1 cellular context compared by ENCODE assay signal in the genomic region with DNA sequence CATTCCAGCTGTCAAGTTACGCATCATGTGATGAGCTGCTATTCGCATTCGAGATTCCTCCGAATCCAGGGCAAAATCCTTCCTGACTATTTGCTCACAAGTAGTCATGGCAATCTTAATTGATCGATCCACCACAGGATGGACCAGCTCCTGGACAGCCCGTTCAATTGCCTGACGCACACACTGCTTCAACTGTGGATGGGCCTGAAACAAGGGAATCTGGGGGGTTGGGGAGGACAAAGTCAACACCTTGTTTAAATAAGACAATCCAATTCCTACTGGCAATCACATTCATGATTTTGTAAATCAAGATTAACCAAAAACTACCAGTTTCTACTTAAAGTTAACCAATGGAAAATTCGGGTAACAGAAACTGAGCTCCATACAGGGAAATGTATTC.
TF ChIP-seq lines count a peak whose summit lies in the region.

No MANE protein-coding gene starts in this region.

TF ChIP-seq in HepG2, 621 proteins besides CTCF, POLR2A, EP300 and RAD21:
- TF ChIP-seq ZNF607 (CRISPR knock-in tag; IDR thresholded peaks at IDR 0.05; ENCODE audit: borderline replicate concordance): no peak
- TF ChIP-seq RBM22 (optimal IDR thresholded peaks at IDR 0.05; ENCODE audit: low read length): peak; percentile 83
- no peak for TF ChIP-seq ZNF431 (CRISPR knock-in tag; IDR thresholded peaks at IDR 0.05; ENCODE audit: borderline replicate concordance, low read depth)
